19 cellular contexts compared by ENCODE assay signal in genomic region chr14:36555998-36556743, GRCh38. TPM values are rescaled to one million over a fixed set of nuclear protein-coding genes. Genes with fewer than 3 reads are reported as not detected.
DNase-seq lines count a peak whose midpoint lies in the region; ATAC-seq and TF ChIP-seq lines count a peak whose summit lies in the region.
"Had no signal": no experiment of that assay in that cellular context is flagged by ENCODE, and none has a peak within 500 bp of the region (broad histone marks: within the 10 kb centered on the region; RNA-seq: fewer than 3 reads in every experiment).

No MANE protein-coding gene starts in this region.

- no peaks in the 10 kb centered on the region for H3K9me3 ChIP-seq in OCI-LY3 (ENCODE audit: insufficient read depth, low read length)
- no peaks in the 10 kb centered on the region for H3K9me3 ChIP-seq in lower lobe of right lung

- no peaks in the 10 kb centered on the region for H3K9me2 ChIP-seq in GM23338 (ENCODE audit: insufficient read depth)

- H3K9me3 Mint-ChIP-seq in GM23338, result no peaks in the 10 kb centered on the region

- H3K79me2 ChIP-seq in GM23338 (replicated peaks; ENCODE audit: insufficient read depth) (no peaks in the 10 kb centered on the region), OCI-LY3 (ENCODE audit: low read length) (no peaks in the 10 kb centered on the region)

- intact Hi-C loops in lower lobe of right lung (cut with DNase I), result no loop called here

- TF ChIP-seq CTCF in GM23338 (conservative IDR thresholded peaks at IDR 0.05; ENCODE audit: low read depth in 2 of 2) (no peak), OCI-LY3 (IDR thresholded peaks at IDR 0.05; ENCODE audit: low read depth, low read length) (no peak), lower lobe of right lung (IDR thresholded peaks at IDR 0.05) (no peak)

- H3K36me3 Mint-ChIP-seq in GM23338 (ENCODE audit: low read depth), result no peaks in the 10 kb centered on the region

- H3K4me3 ChIP-seq in GM23338 (no peak overlapping the region), OCI-LY3 (ENCODE audit: low read length) (no peak overlapping the region), lower lobe of right lung (no peak overlapping the region)

- peaks cover 20% of the 10 kb centered on the region for H3K4me1 ChIP-seq in GM23338 (ENCODE audit: insufficient read depth)
- peaks cover 15% of the 10 kb centered on the region; the same call in 1 of the 2 replicates for H3K4me1 ChIP-seq in OCI-LY3 (ENCODE audit: low read length)
- H3K4me1 ChIP-seq in lower lobe of right lung, result no peaks in the 10 kb centered on the region

- H3K27me3 ChIP-seq in GM23338 (ENCODE audit: insufficient read depth) (0 out of 2 replicates have a peak, but pooled peaks cover 6% of the 10 kb centered on the region), OCI-LY3 (ENCODE audit: low read depth, low read length) (no peaks in the 10 kb centered on the region), lower lobe of right lung (ENCODE audit: low read depth) (no peaks in the 10 kb centered on the region)

- peak; percentile 24 for DNase-seq in GM23338 (ENCODE audit: low spot score)
- peak; percentile 83 for DNase-seq in NCI-H128 (lab: John Stamatoyannopoulos, UW; ENCODE audit: unreplicated experiment)
- DNase-seq in lower lobe of right lung, result no peak
- DNase-seq in GM19238 (ENCODE audit: insufficient read length, low spot score), result no peak
- no peak for DNase-seq in activated CD8-positive, alpha-beta memory T cell treated with anti-CD3 and anti-CD28 coated beads, Interleukin-2, amount 50 U/mL, for 48 hours
- DNase-seq in stimulated activated CD4-positive, alpha-beta T cell treated with anti-CD3 and anti-CD28 coated beads, Interleukin-4, amount 100 ng/mL, for 24 hours, result no peak
- no peak for DNase-seq in GM19240 (ENCODE audit: insufficient read length, low spot score)
- DNase-seq: GDM1, KG1, NCI-H2171, SIG-M5, T-helper 1 cell, T1000 had no signal

- H4K20me1 ChIP-seq in GM23338 (replicated peaks; ENCODE audit: insufficient read depth) (no peaks in the 10 kb centered on the region), OCI-LY3 (ENCODE audit: insufficient read depth, low read length) (no peaks in the 10 kb centered on the region)

- H3K4me3 Mint-ChIP-seq in GM23338, result no peak overlapping the region

- H3K4me2 ChIP-seq in GM23338, result peak overlapping the region; percentile 39; the same call in 1 of the 2 replicates
- H3K4me2 ChIP-seq in OCI-LY3 (ENCODE audit: low read length), result no peak overlapping the region

- H3F3A ChIP-seq in GM23338 (replicated peaks; ENCODE audit: low read depth), result no peaks in the 10 kb centered on the region

- H3K27ac ChIP-seq in GM23338 (ENCODE audit: low read depth) (no peak overlapping the region), OCI-LY3 (ENCODE audit: low read length) (no peak overlapping the region), lower lobe of right lung (no peak overlapping the region)
- H3K27ac ChIP-seq: C4-2B, RWPE1 had no signal

- H3K9ac ChIP-seq in OCI-LY3 (ENCODE audit: low read length), result no peak overlapping the region

- H2AFZ ChIP-seq in GM23338 (no peak overlapping the region; the same call in 1 of the 2 replicates), OCI-LY3 (ENCODE audit: low read depth, low read length) (peak overlapping the region; percentile 16; the same call in 1 of the 2 replicates)

- H3K36me3 ChIP-seq in GM23338 (ENCODE audit: insufficient read depth) (no peaks in the 10 kb centered on the region), OCI-LY3 (replicated peaks; ENCODE audit: low read depth, low read length) (no peaks in the 10 kb centered on the region), lower lobe of right lung (no peaks in the 10 kb centered on the region)

- H3K4me1 Mint-ChIP-seq in GM23338, result peaks cover 28% of the 10 kb centered on the region

- ATAC-seq in GM23338, result peak; percentile 43
- ATAC-seq in lower lobe of right lung, result peak; percentile 48 to 57

- no peaks in the 10 kb centered on the region for H3K27me3 Mint-ChIP-seq in GM23338 (ENCODE audit: insufficient read depth, low read depth, poor library complexity)

- no peak overlapping the region for H3K27ac Mint-ChIP-seq in GM23338

TF ChIP-seq in GM23338, 12 proteins besides CTCF, POLR2A, EP300 and RAD21 (continues in another document):
- TF ChIP-seq JUNB (IDR thresholded peaks at IDR 0.05; ENCODE audit: unreplicated experiment) (no peak), STAT1 (IDR thresholded peaks at IDR 0.05; ENCODE audit: unreplicated experiment) (no peak), ZNF114 (CRISPR knock-in tag; IDR thresholded peaks at IDR 0.05) (no peak), ZNF331 (CRISPR knock-in tag; IDR thresholded peaks at IDR 0.05; ENCODE audit: low read depth) (no peak), EZH2 (IDR thresholded peaks at IDR 0.05; ENCODE audit: low read depth, unreplicated experiment) (no peak), EZH2phosphoT487 (IDR thresholded peaks at IDR 0.05; ENCODE audit: unreplicated experiment) (no peak), POLR2AphosphoS5 (IDR thresholded peaks at IDR 0.05; ENCODE audit: low read depth) (no peak)
- TF ChIP-seq, protein P1, sequence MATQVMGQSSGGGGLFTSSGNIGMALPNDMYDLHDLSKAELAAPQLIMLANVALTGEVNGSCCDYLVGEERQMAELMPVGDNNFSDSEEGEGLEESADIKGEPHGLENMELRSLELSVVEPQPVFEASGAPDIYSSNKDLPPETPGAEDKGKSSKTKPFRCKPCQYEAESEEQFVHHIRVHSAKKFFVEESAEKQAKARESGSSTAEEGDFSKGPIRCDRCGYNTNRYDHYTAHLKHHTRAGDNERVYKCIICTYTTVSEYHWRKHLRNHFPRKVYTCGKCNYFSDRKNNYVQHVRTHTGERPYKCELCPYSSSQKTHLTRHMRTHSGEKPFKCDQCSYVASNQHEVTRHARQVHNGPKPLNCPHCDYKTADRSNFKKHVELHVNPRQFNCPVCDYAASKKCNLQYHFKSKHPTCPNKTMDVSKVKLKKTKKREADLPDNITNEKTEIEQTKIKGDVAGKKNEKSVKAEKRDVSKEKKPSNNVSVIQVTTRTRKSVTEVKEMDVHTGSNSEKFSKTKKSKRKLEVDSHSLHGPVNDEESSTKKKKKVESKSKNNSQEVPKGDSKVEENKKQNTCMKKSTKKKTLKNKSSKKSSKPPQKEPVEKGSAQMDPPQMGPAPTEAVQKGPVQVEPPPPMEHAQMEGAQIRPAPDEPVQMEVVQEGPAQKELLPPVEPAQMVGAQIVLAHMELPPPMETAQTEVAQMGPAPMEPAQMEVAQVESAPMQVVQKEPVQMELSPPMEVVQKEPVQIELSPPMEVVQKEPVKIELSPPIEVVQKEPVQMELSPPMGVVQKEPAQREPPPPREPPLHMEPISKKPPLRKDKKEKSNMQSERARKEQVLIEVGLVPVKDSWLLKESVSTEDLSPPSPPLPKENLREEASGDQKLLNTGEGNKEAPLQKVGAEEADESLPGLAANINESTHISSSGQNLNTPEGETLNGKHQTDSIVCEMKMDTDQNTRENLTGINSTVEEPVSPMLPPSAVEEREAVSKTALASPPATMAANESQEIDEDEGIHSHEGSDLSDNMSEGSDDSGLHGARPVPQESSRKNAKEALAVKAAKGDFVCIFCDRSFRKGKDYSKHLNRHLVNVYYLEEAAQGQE (IDR thresholded peaks at IDR 0.05; ENCODE audit: unreplicated experiment), result no peak
- TF ChIP-seq, protein P2, sequence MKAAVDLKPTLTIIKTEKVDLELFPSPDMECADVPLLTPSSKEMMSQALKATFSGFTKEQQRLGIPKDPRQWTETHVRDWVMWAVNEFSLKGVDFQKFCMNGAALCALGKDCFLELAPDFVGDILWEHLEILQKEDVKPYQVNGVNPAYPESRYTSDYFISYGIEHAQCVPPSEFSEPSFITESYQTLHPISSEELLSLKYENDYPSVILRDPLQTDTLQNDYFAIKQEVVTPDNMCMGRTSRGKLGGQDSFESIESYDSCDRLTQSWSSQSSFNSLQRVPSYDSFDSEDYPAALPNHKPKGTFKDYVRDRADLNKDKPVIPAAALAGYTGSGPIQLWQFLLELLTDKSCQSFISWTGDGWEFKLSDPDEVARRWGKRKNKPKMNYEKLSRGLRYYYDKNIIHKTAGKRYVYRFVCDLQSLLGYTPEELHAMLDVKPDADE (IDR thresholded peaks at IDR 0.05), result no peak

RNA-seq across cellular contexts. Expression of gene NKX2-8, which starts 26.2 kb away (rescaled TPM):
- total RNA-seq in GM23338 (2014; rRNA removed; shearing (Covaris generic)), result 0.83 TPM in 1 of 2 replicates, not detected in the other
- polyA plus RNA-seq in GM23338 (2016; fragmentation: Nextera tagmentation; extraction: Ambion mirVana), result not detected in 2 replicates
- total RNA-seq in lower lobe of right lung, result 1.2 TPM
- total RNA-seq: HT-29, M059J, PC-3 had no signal

RNA-seq across cellular contexts. Expression of gene NKX2-1, which starts 36.1 kb away (rescaled TPM):
- total RNA-seq in GM23338 (2014; rRNA removed; shearing (Covaris generic)), result not detected in 2 replicates
- polyA plus RNA-seq in GM23338 (2016; fragmentation: Nextera tagmentation; extraction: Ambion mirVana), result not detected in 2 replicates
- total RNA-seq in lower lobe of right lung, result 180 TPM
- total RNA-seq: HT-29, PC-3 had no signal

Comparison
In these comparisons a context has a peak if more than half of its experiments do, and no peak if none do; other contexts are left out.
1. DNase-seq: peak in GM23338 (single experiment) and NCI-H128 (single experiment); none in lower lobe of right lung (single experiment), GM19238 (single experiment), activated CD8-positive, alpha-beta memory T cell treated with anti-CD3 and anti-CD28 coated beads, Interleukin-2, amount 50 U/mL, for 48 hours (single experiment), stimulated activated CD4-positive, alpha-beta T cell treated with anti-CD3 and anti-CD28 coated beads, Interleukin-4, amount 100 ng/mL, for 24 hours (single experiment) and GM19240 (single experiment).
2. RNA of gene NKX2-1, which starts 36.1 kb away (total RNA-seq): 180 TPM in lower lobe of right lung (single experiment); not detected in GM23338; every median in the first group is over 100 times any median in the second.